23 cellular contexts compared by ENCODE assay signal in genomic region chr15:64993290-64993689, GRCh38. TPM values are rescaled to one million over a fixed set of nuclear protein-coding genes. Genes with fewer than 3 reads are reported as not detected.
DNase-seq lines count a peak whose midpoint lies in the region; ATAC-seq, FAIRE-seq and TF ChIP-seq lines count a peak whose summit lies in the region.
"Had no signal": no experiment of that assay in that cellular context is flagged by ENCODE, and none has a peak within 500 bp of the region (broad histone marks: within the 10 kb centered on the region; RNA-seq: fewer than 3 reads in every experiment).

No MANE protein-coding gene starts in this region.

- SMC1A ChIA-PET in GM12878 (lab: Charles Lee; ENCODE audit: uncharacterized antibody, unreplicated experiment) = interaction anchor here (1.2 to 2.3 kb wide), 3 partner anchors 9 to 99 kb away, joined by 3 to 13 read pairs (median 3); no protein-coding TSS in a partner anchor

- no peak for TF ChIP-seq CTCF in Loucy (conservative IDR thresholded peaks at IDR 0.05; ENCODE audit: low read length)
- no peak for TF ChIP-seq CTCF in GM12878 (IDR thresholded peaks at IDR 0.05 in 2 of 3, conservative IDR thresholded peaks at IDR 0.05 in 1 of 3; ENCODE audit: control insufficient read depth in 2 of 3, extremely low read depth in 1 of 3, insufficient read depth in 1 of 3, low read depth in 3 of 3, low read length in 3 of 3)

- H3K4me1 Mint-ChIP-seq in activated naive CD4-positive, alpha-beta T cell treated with anti-CD3 and anti-CD28 coated beads, Interleukin-2, amount 10 ng/mL, durations not matched to agents 7 days and 5 days = peaks cover 30% of the 10 kb centered on the region
- peaks cover 11 to 24% of the 10 kb centered on the region in 2 donors for H3K4me1 Mint-ChIP-seq in stimulated activated naive B cell treated with anti-CD40 and anti-IgM and Interleukin-4, amounts not matched to agents 10 μg/mL and 1 μg/mL and 100 μg/mL, for 72 hours

- H4K20me1 ChIP-seq in Loucy (ENCODE audit: insufficient read depth, low read length, poor library complexity, severe bottlenecking) (peaks cover 2% of the 10 kb centered on the region), GM12878 (ENCODE audit: control insufficient read depth, insufficient read depth) (no peaks in the 10 kb centered on the region)

- no peaks in the 10 kb centered on the region for H3K9me2 ChIP-seq in Loucy (replicated peaks; ENCODE audit: low read depth, low read length)

- H3K4me1 ChIP-seq in Loucy (ENCODE audit: insufficient read depth, low read length, poor library complexity, severe bottlenecking) = peaks cover 9% of the 10 kb centered on the region
- H3K4me1 ChIP-seq in GM12878 (ENCODE audit: control insufficient read depth, insufficient read depth, low read length) = no peaks in the 10 kb centered on the region; the same call in none of the 2 replicates

- intact Hi-C loops in GM12878 (cut with micrococcal nuclease; ENCODE audit: unreplicated experiment) = no loop called here

- H3K4me3 ChIP-seq in Loucy (ENCODE audit: low read length, poor library complexity, severe bottlenecking) (no peak overlapping the region), GM12878 (no peak overlapping the region)
- H3K4me3 ChIP-seq: dorsolateral prefrontal cortex, skin epidermis had no signal

- peak overlapping the region; percentile 83 for H3K27ac Mint-ChIP-seq in activated naive CD4-positive, alpha-beta T cell treated with anti-CD3 and anti-CD28 coated beads, Interleukin-2, amount 10 ng/mL, durations not matched to agents 7 days and 5 days
- H3K27ac Mint-ChIP-seq in stimulated activated naive B cell treated with anti-CD40 and anti-IgM and Interleukin-4, amounts not matched to agents 10 μg/mL and 1 μg/mL and 100 μg/mL, for 72 hours = peak overlapping the region; percentile 71
- H3K27ac Mint-ChIP-seq: HFFc6 had no signal

- peaks cover 13% of the 10 kb centered on the region for H3K79me2 ChIP-seq in Loucy (ENCODE audit: insufficient read depth, low read length)
- H3K79me2 ChIP-seq in GM12878 (ENCODE audit: control insufficient read depth, insufficient read depth, low read length) = peaks cover 13% of the 10 kb centered on the region

- BruUV-seq in GM12878 (replicated peaks; lab: Mats Ljungman, UMichigan) = no TSS peak

- WGBS in GM12878 (ENCODE audit: insufficient coverage, insufficient replicate concordance, low lambda C conversion rate, missing lambda C conversion rate) = 41% methylated on average over 1 of the region's 1 CpG

- H3K4me3 Mint-ChIP-seq in activated naive CD4-positive, alpha-beta T cell treated with anti-CD3 and anti-CD28 coated beads, Interleukin-2, amount 10 ng/mL, durations not matched to agents 7 days and 5 days = peak overlapping the region; percentile 39
- no peak overlapping the region for H3K4me3 Mint-ChIP-seq in stimulated activated naive B cell treated with anti-CD40 and anti-IgM and Interleukin-4, amounts not matched to agents 10 μg/mL and 1 μg/mL and 100 μg/mL, for 72 hours
- H3K4me3 Mint-ChIP-seq: HFFc6 had no signal

- DNase-seq in activated naive CD4-positive, alpha-beta T cell treated with anti-CD3 and anti-CD28 coated beads, Interleukin-2, amount 10 ng/mL, durations not matched to agents 7 days and 5 days = no peak
- DNase-seq in activated naive CD4-positive, alpha-beta T cell (lab: John Stamatoyannopoulos, UW) = no peak
- DNase-seq in GM12878 (ENCODE audit: low read depth, low spot score) = no peak
- DNase-seq in stimulated activated naive B cell treated with anti-CD40 and anti-IgM and Interleukin-4, amounts not matched to agents 10 μg/mL and 1 μg/mL and 100 μg/mL, for 72 hours = no peak
- no peak for DNase-seq in DMS153 treated with DMSO at 0.1 percent for 48 hours (lab: John Stamatoyannopoulos, UW; ENCODE audit: unreplicated experiment)
- DNase-seq in erythroblast (lab: John Stamatoyannopoulos, UW) = no peak
- DNase-seq: C1 segment of cervical spinal cord, dorsolateral prefrontal cortex, EL, HFFc6, NCI-H1417, NCI-H2081 treated with DMSO at 0.1 percent for 48 hours, NCI-H345 had no signal

- TF ChIP-seq RAD21 in GM12878 (IDR thresholded peaks at IDR 0.05; ENCODE audit: insufficient read depth, low read depth, low read length) = no peak

- TF ChIP-seq POLR2A in GM12878 (IDR thresholded peaks at IDR 0.05; ENCODE audit: low read depth, low read length) (no peak), erythroblast (IDR thresholded peaks at IDR 0.05; ENCODE audit: low read length) (no peak)

- H3K4me2 ChIP-seq in Loucy (ENCODE audit: low read depth, low read length, poor library complexity, severe bottlenecking) = no peak overlapping the region
- H3K4me2 ChIP-seq in GM12878 (ENCODE audit: control insufficient read depth, insufficient read depth) = peak overlapping the region; percentile 54; the same call in 1 of the 2 replicates

- no peak overlapping the region for H3K9ac ChIP-seq in Loucy (ENCODE audit: low read depth, low read length, poor library complexity, severe bottlenecking)
- H3K9ac ChIP-seq in GM12878 (ENCODE audit: control insufficient read depth, insufficient read depth, low read length) = no peak overlapping the region

- H3K27me3 Mint-ChIP-seq in activated naive CD4-positive, alpha-beta T cell treated with anti-CD3 and anti-CD28 coated beads, Interleukin-2, amount 10 ng/mL, durations not matched to agents 7 days and 5 days = no peaks in the 10 kb centered on the region
- H3K27me3 Mint-ChIP-seq in stimulated activated naive B cell treated with anti-CD40 and anti-IgM and Interleukin-4, amounts not matched to agents 10 μg/mL and 1 μg/mL and 100 μg/mL, for 72 hours = no peaks in the 10 kb centered on the region
- H3K27me3 Mint-ChIP-seq: IgD-negative memory B cell had no signal

- no peaks in the 10 kb centered on the region for H3K9me3 Mint-ChIP-seq in activated naive CD4-positive, alpha-beta T cell treated with anti-CD3 and anti-CD28 coated beads, Interleukin-2, amount 10 ng/mL, durations not matched to agents 7 days and 5 days
- H3K9me3 Mint-ChIP-seq in stimulated activated naive B cell treated with anti-CD40 and anti-IgM and Interleukin-4, amounts not matched to agents 10 μg/mL and 1 μg/mL and 100 μg/mL, for 72 hours = no peaks in the 10 kb centered on the region
- H3K9me3 Mint-ChIP-seq: HFFc6, IgD-negative memory B cell had no signal

- no peak overlapping the region for H3K27ac ChIP-seq in GM12878 (ENCODE audit: control insufficient read depth, insufficient read depth)
- H3K27ac ChIP-seq: dorsolateral prefrontal cortex, skin epidermis had no signal

- peak overlapping the region; percentile 38; the same call in 1 of the 2 replicates for H2AFZ ChIP-seq in Loucy (ENCODE audit: low read length)
- peak overlapping the region; percentile 96 for H2AFZ ChIP-seq in GM12878 (ENCODE audit: control insufficient read depth, low read depth, low read length)

- no peak for ATAC-seq in GM12878
- ATAC-seq in stimulated activated naive B cell treated with anti-CD40 and anti-IgM and Interleukin-4, amounts not matched to agents 10 μg/mL and 1 μg/mL and 100 μg/mL, for 72 hours (replicated peaks) = no peak
- ATAC-seq: activated CD4-positive, CD25-positive, alpha-beta regulatory T cell treated with anti-CD3 and anti-CD28 coated beads, Interleukin-2, amount 50 U/mL, for 24 hours had no signal

- POLR2A ChIA-PET in GM12878 (lab: Charles Lee) = no interaction called here

- CTCF ChIA-PET in activated naive CD4-positive, alpha-beta T cell treated with anti-CD3 and anti-CD28 coated beads, Interleukin-2, amount 10 ng/mL, durations not matched to agents 7 days and 5 days (lab: Charles Lee) = no interaction called here
- CTCF ChIA-PET in GM12878 (lab: Yijun Ruan, JAX) = interaction anchor here (0.5 to 2.5 kb wide), 3 partner anchors 16 to 180 kb away, joined by 3 to 11 read pairs (median 3); no protein-coding TSS in a partner anchor

- RAD21 ChIA-PET in GM12878 (lab: Charles Lee; ENCODE audit: unreplicated experiment) = no interaction called here

- H3F3A ChIP-seq in Loucy (ENCODE audit: low read depth) = no peaks in the 10 kb centered on the region

- H3K9me3 ChIP-seq in Loucy (ENCODE audit: insufficient read depth, low read depth, low read length) (no peaks in the 10 kb centered on the region), GM12878 (replicated peaks; ENCODE audit: control insufficient read depth, insufficient read depth, low read length) (no peaks in the 10 kb centered on the region)

- H3K27me3 ChIP-seq in Loucy (ENCODE audit: insufficient read depth, low read length, poor library complexity, severe bottlenecking) = no peaks in the 10 kb centered on the region
- no peaks in the 10 kb centered on the region for H3K27me3 ChIP-seq in GM12878 (replicated peaks in 1 of 2; ENCODE audit: control insufficient read depth in 2 of 2, insufficient read depth in 2 of 2, low read length in 1 of 2)
- H3K27me3 ChIP-seq: dorsolateral prefrontal cortex had no signal

- peak; percentile 54 for FAIRE-seq in GM12878 (lab: Jason Lieb, UNC)
- FAIRE-seq: endothelial cell of umbilical vein had no signal

- H3K36me3 Mint-ChIP-seq in activated naive CD4-positive, alpha-beta T cell treated with anti-CD3 and anti-CD28 coated beads, Interleukin-2, amount 10 ng/mL, durations not matched to agents 7 days and 5 days = peaks cover 1% of the 10 kb centered on the region
- H3K36me3 Mint-ChIP-seq in stimulated activated naive B cell treated with anti-CD40 and anti-IgM and Interleukin-4, amounts not matched to agents 10 μg/mL and 1 μg/mL and 100 μg/mL, for 72 hours = peaks cover 5 to 9% of the 10 kb centered on the region in 2 donors
- H3K36me3 Mint-ChIP-seq: IgD-negative memory B cell had no signal

- H3K36me3 ChIP-seq in Loucy (ENCODE audit: insufficient read depth, low read length) (no peaks in the 10 kb centered on the region), GM12878 (ENCODE audit: control insufficient read depth in 2 of 2, insufficient read depth in 2 of 2, low read length in 1 of 2) (no peaks in the 10 kb centered on the region)

- in situ Hi-C loops in GM12878 (cut with MboI) = no loop called here

- TF ChIP-seq EP300 in GM12878 (IDR thresholded peaks at IDR 0.05; ENCODE audit: borderline replicate concordance in 1 of 2, control insufficient read depth in 1 of 2, low read depth in 2 of 2, low read length in 2 of 2) = no peak

RNA-seq across cellular contexts. Expression of gene SPG21, which starts 3.6 kb away (rescaled TPM):
- total RNA-seq in GM12878 (2013; cell fraction: nucleolus; rRNA removed) = 53.8 and 60.8 TPM in 2 replicates
- total RNA-seq in GM12878 (2014; rRNA removed) (52.2 and 52.9 TPM in 2 replicates), GM12878 (2014; rRNA removed; fragmentation: Illumina TruSeq; extraction: Trizol) (52.9 and 58.3 TPM in 2 replicates), GM12878 (2021) (64.9 and 65.0 TPM in 2 replicates)
- polyA plus RNA-seq in GM12878 (2011; ENCODE audit: low read depth) = 55.4 TPM
- polyA plus RNA-seq in GM12878 (2011; rRNA removed) (84.7 and 93.9 TPM in 2 replicates), GM12878 (2014; fragmentation: Illumina TruSeq; extraction: Trizol) (84.8 and 103 TPM in 2 replicates), GM12878 (2014; fragmentation: Nextera tagmentation; extraction: Ambion mirVana) (10 to 100 TPM; 25.5 to 29.6 TPM), GM12878 (2014; rRNA removed) (60.4 and 71.1 TPM in 2 replicates), GM12878 (2016; fragmentation: Nextera tagmentation; extraction: Ambion mirVana) (100 to 1,000 TPM; 108 to 116 TPM)
- polyA plus RNA-seq in GM12878 (2011; cell fraction: cytosol; rRNA removed) = 67.2 and 82.2 TPM in 2 replicates
- polyA plus RNA-seq in GM12878 (2011; cell fraction: nucleus; rRNA removed) = 38.3 and 54.2 TPM in 2 replicates
- polyA plus RNA-seq in GM12878 (2012) = 45.4 and 65.2 TPM in 2 replicates
- 43.2 and 52.5 TPM in 2 replicates for polyA minus RNA-seq in GM12878 (2011; rRNA and poly(A)+ RNA removed)
- polyA minus RNA-seq in GM12878 (2011; cell fraction: cytosol; rRNA and poly(A)+ RNA removed) = 19.0 and 25.0 TPM in 2 replicates
- polyA minus RNA-seq in GM12878 (2011; cell fraction: nucleus; rRNA and poly(A)+ RNA removed) = 22.1 and 38.7 TPM in 2 replicates

RNA-seq across cellular contexts. Expression of gene MTFMT, which starts 36.1 kb away (rescaled TPM):
- 19.4 and 20.0 TPM in 2 replicates for total RNA-seq in GM12878 (2013; cell fraction: nucleolus; rRNA removed)
- 17.4 and 21.1 TPM in 2 replicates for total RNA-seq in GM12878 (2014; rRNA removed)
- total RNA-seq in GM12878 (2014; rRNA removed; fragmentation: Illumina TruSeq; extraction: Trizol) = 16.1 and 16.9 TPM in 2 replicates
- total RNA-seq in GM12878 (2021) = 16.1 and 16.7 TPM in 2 replicates
- polyA plus RNA-seq in GM12878 (2011; ENCODE audit: low read depth) = 3.5 TPM
- 18.1 and 21.2 TPM in 2 replicates for polyA plus RNA-seq in GM12878 (2011; rRNA removed)
- polyA plus RNA-seq in GM12878 (2011; cell fraction: cytosol; rRNA removed) = 10.9 and 12.0 TPM in 2 replicates
- polyA plus RNA-seq in GM12878 (2011; cell fraction: nucleus; rRNA removed) = 6.0 and 8.0 TPM in 2 replicates
- polyA plus RNA-seq in GM12878 (2012) = 8.4 and 9.9 TPM in 2 replicates
- 18.3 and 20.0 TPM in 2 replicates for polyA plus RNA-seq in GM12878 (2014; fragmentation: Illumina TruSeq; extraction: Trizol)
- polyA plus RNA-seq in GM12878 (2014; fragmentation: Nextera tagmentation; extraction: Ambion mirVana) = 1 to 10 TPM; 1.7 to 3.3 TPM
- 14.7 and 17.3 TPM in 2 replicates for polyA plus RNA-seq in GM12878 (2014; rRNA removed)
- polyA plus RNA-seq in GM12878 (2016; fragmentation: Nextera tagmentation; extraction: Ambion mirVana) = 10 to 100 TPM; 25.9 to 29.8 TPM
- 5.6 and 6.7 TPM in 2 replicates for polyA minus RNA-seq in GM12878 (2011; rRNA and poly(A)+ RNA removed)
- 4.9 TPM in 2 replicates for polyA minus RNA-seq in GM12878 (2011; cell fraction: cytosol; rRNA and poly(A)+ RNA removed)
- 2.9 and 8.8 TPM in 2 replicates for polyA minus RNA-seq in GM12878 (2011; cell fraction: nucleus; rRNA and poly(A)+ RNA removed)

RNA-seq across cellular contexts. Expression of gene SLC51B, which starts 51.9 kb away (rescaled TPM):
- not detected in 2 replicates for total RNA-seq in GM12878 (2013; cell fraction: nucleolus; rRNA removed)
- total RNA-seq in GM12878 (2014; rRNA removed) (0.17 TPM in 1 of 2 replicates, not detected in the other), GM12878 (2014; rRNA removed; fragmentation: Illumina TruSeq; extraction: Trizol) (not detected in 2 replicates), GM12878 (2021) (not detected in 2 replicates)
- not detected for polyA plus RNA-seq in GM12878 (2011; ENCODE audit: low read depth)
- polyA plus RNA-seq in GM12878 (2011; rRNA removed) (0.13 TPM in 1 of 2 replicates, not detected in the other), GM12878 (2014; fragmentation: Illumina TruSeq; extraction: Trizol) (not detected in 2 replicates), GM12878 (2014; fragmentation: Nextera tagmentation; extraction: Ambion mirVana) (under 1 TPM; 0.05 to 0.13 TPM), GM12878 (2014; rRNA removed) (not detected in 2 replicates), GM12878 (2016; fragmentation: Nextera tagmentation; extraction: Ambion mirVana) (not detected)
- 0.06 and 0.08 TPM in 2 replicates for polyA plus RNA-seq in GM12878 (2011; cell fraction: cytosol; rRNA removed)
- not detected in 2 replicates for polyA plus RNA-seq in GM12878 (2011; cell fraction: nucleus; rRNA removed)
- not detected in 2 replicates for polyA plus RNA-seq in GM12878 (2012)
- polyA minus RNA-seq in GM12878 (2011; rRNA and poly(A)+ RNA removed) = not detected in 2 replicates
- polyA minus RNA-seq in GM12878 (2011; cell fraction: cytosol; rRNA and poly(A)+ RNA removed) = not detected in 2 replicates
- not detected in 2 replicates for polyA minus RNA-seq in GM12878 (2011; cell fraction: nucleus; rRNA and poly(A)+ RNA removed)
- total RNA-seq: dorsolateral prefrontal cortex, endothelial cell of umbilical vein, HFFc6, kidney epithelial cell, lung microvascular endothelial cell, MCF 10A, temporal lobe, urinary bladder had no signal
- polyA plus RNA-seq: endothelial cell of umbilical vein, IgD-negative memory B cell had no signal
